ENCODE assay signal across 8 cellular contexts in the genomic region with DNA sequence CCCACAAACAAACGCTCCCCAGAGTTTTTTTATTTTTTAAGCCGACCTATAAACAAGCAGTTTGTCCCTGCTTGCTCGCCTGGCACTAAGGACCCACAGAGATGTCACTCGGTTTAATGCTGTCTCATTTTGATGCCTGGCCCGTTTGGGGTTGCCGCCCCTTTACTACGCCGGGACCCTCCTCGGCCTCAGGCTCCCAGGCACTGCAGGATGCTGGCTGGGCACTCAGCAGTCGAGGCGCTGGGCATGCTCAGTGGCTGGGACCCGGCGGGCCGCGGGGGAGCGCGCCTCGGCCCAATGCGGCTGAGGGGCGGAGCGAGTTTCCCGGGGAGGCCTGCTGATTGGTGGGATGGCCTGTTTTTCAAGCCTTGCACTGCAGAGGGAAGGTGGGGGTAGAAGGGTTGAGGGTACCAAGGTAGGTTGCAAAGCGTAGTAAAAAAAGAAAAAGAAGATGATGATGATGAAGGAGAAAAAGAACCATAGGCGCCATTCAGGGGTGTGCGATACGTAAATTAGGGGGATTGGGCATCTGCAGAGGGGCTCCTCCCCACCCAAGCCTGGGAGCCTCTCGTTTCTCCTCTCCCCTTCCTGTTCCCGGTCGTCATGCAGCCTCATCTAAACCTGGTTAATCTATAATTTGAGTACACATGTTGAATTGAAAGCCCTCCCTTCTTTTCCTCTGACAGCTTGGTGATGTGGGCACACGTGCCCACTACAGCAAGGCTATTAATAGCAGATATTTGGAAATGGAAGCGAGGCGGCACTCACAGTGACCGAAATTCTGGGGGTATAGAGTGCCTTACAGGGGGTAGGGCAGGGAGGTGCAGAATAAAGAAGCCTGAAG. TPM values are rescaled to one million over a fixed set of nuclear protein-coding genes. Genes with fewer than 3 reads are reported as not detected.
DNase-seq lines count a peak whose midpoint lies in the region; ATAC-seq and TF ChIP-seq lines count a peak whose summit lies in the region.

No MANE protein-coding gene starts in this region.

- H3K4me3 ChIP-seq in Jurkat, Clone E6-1 (ENCODE audit: low read length), result peak overlapping the region; percentile 70
- peak overlapping the region; percentile 80 for H3K4me3 ChIP-seq in right atrium auricular region

- peak overlapping the region; percentile 90 to 92 for H3K27ac ChIP-seq in right atrium auricular region

- H3K9me3 ChIP-seq in right atrium auricular region, result no peaks in the 10 kb centered on the region

- DNase-seq in DMS153 (lab: John Stamatoyannopoulos, UW) (peak; percentile 69), amniotic epithelial cell (ENCODE audit: low read depth) (peak; percentile 78), right atrium auricular region (ENCODE audit: low spot score) (peak; percentile 85), retina (peak; percentile 97), NOMO-1 treated with DMSO at 0.1 percent for 48 hours (lab: John Stamatoyannopoulos, UW; ENCODE audit: unreplicated experiment) (no peak)
- peak; percentile 81 for DNase-seq in Jurkat, Clone E6-1 (ENCODE audit: low read depth, low spot score)

- no peaks in the 10 kb centered on the region for H3K36me3 ChIP-seq in right atrium auricular region

- H3K27me3 ChIP-seq in right atrium auricular region, result no peaks in the 10 kb centered on the region

- no peak for TF ChIP-seq CTCF in right atrium auricular region (IDR thresholded peaks at IDR 0.05)

- ATAC-seq in GM21526 (IDR thresholded peaks at IDR 0.05; ENCODE audit: low FRiP score, unreplicated experiment), result peak; percentile 81
- peak; percentile 90 for ATAC-seq in SK-N-SH treated with all-trans-retinoic acid at 6 μM for 48 hours

- peaks cover 0 to 41% of the 10 kb centered on the region in 2 donors for H3K4me1 ChIP-seq in right atrium auricular region

TF ChIP-seq in SK-N-SH treated with all-trans-retinoic acid at 6 μM for 48 hours, 23 proteins besides CTCF, POLR2A, EP300 and RAD21:
- TF ChIP-seq TCF4 (CRISPR knock-in tag; IDR thresholded peaks at IDR 0.05; ENCODE audit: borderline replicate concordance), result no peak
- TF ChIP-seq ZC3H10 (CRISPR knock-in tag; IDR thresholded peaks at IDR 0.05), result no peak
- no peak for TF ChIP-seq BACH2 (CRISPR knock-in tag; IDR thresholded peaks at IDR 0.05; ENCODE audit: borderline replicate concordance)
- TF ChIP-seq ARNTL (CRISPR knock-in tag; IDR thresholded peaks at IDR 0.05; ENCODE audit: borderline replicate concordance, low read depth), result no peak
- TF ChIP-seq ZFP3 (CRISPR knock-in tag; IDR thresholded peaks at IDR 0.05), result no peak
- TF ChIP-seq PPARA (CRISPR knock-in tag; IDR thresholded peaks at IDR 0.05; ENCODE audit: borderline replicate concordance), result no peak
- no peak for TF ChIP-seq ISL1 (CRISPR knock-in tag; IDR thresholded peaks at IDR 0.05)
- TF ChIP-seq GLIS3 (CRISPR knock-in tag; IDR thresholded peaks at IDR 0.05), result no peak
- no peak for TF ChIP-seq RARB (CRISPR knock-in tag; IDR thresholded peaks at IDR 0.05)
- TF ChIP-seq, protein P1, sequence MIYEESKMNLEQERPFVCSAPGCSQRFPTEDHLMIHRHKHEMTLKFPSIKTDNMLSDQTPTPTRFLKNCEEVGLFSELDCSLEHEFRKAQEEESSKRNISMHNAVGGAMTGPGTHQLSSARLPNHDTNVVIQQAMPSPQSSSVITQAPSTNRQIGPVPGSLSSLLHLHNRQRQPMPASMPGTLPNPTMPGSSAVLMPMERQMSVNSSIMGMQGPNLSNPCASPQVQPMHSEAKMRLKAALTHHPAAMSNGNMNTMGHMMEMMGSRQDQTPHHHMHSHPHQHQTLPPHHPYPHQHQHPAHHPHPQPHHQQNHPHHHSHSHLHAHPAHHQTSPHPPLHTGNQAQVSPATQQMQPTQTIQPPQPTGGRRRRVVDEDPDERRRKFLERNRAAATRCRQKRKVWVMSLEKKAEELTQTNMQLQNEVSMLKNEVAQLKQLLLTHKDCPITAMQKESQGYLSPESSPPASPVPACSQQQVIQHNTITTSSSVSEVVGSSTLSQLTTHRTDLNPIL (CRISPR knock-in tag; IDR thresholded peaks at IDR 0.05; ENCODE audit: low read depth), result no peak
- TF ChIP-seq SNAI2 (CRISPR knock-in tag; IDR thresholded peaks at IDR 0.05), result no peak
- no peak for TF ChIP-seq ZNF565 (CRISPR knock-in tag; conservative IDR thresholded peaks at IDR 0.05; ENCODE audit: low read depth)
- no peak for TF ChIP-seq ZFP30 (CRISPR knock-in tag; IDR thresholded peaks at IDR 0.05)
- no peak for TF ChIP-seq ESRRG (CRISPR knock-in tag; IDR thresholded peaks at IDR 0.05)
- TF ChIP-seq OSR1 (CRISPR knock-in tag; IDR thresholded peaks at IDR 0.05), result no peak
- TF ChIP-seq ZNF8 (CRISPR knock-in tag; IDR thresholded peaks at IDR 0.05), result no peak
- TF ChIP-seq, protein P2, sequence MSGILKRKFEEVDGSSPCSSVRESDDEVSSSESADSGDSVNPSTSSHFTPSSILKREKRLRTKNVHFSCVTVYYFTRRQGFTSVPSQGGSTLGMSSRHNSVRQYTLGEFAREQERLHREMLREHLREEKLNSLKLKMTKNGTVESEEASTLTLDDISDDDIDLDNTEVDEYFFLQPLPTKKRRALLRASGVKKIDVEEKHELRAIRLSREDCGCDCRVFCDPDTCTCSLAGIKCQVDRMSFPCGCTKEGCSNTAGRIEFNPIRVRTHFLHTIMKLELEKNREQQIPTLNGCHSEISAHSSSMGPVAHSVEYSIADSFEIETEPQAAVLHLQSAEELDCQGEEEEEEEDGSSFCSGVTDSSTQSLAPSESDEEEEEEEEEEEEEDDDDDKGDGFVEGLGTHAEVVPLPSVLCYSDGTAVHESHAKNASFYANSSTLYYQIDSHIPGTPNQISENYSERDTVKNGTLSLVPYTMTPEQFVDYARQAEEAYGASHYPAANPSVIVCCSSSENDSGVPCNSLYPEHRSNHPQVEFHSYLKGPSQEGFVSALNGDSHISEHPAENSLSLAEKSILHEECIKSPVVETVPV (CRISPR knock-in tag; IDR thresholded peaks at IDR 0.05), result no peak
- no peak for TF ChIP-seq CSDC2 (CRISPR knock-in tag; IDR thresholded peaks at IDR 0.05)

RNA-seq across cellular contexts. Expression of gene IRS1, which starts 1.5 kb away (rescaled TPM):
- 6.7 TPM for polyA plus RNA-seq in Jurkat, Clone E6-1 (2012; ENCODE audit: insufficient read depth, insufficient read length)
- 10 to 100 TPM; 14.6 to 15.8 TPM for total RNA-seq in right atrium auricular region

RNA-seq across cellular contexts. Expression of gene RHBDD1, which starts 34.7 kb away (rescaled TPM):
- polyA plus RNA-seq in Jurkat, Clone E6-1 (2012; ENCODE audit: insufficient read depth, insufficient read length), result 24.1 TPM
- total RNA-seq in right atrium auricular region, result 10 to 100 TPM; 12.3 to 16.1 TPM
